27 cellular contexts compared by ENCODE assay signal in genomic region chr17:53662608-53663007, GRCh38.
"Had no signal": no experiment of that assay in that cellular context is flagged by ENCODE, and none has a peak within 500 bp of the region (broad histone marks: within the 10 kb centered on the region; RNA-seq: fewer than 3 reads in every experiment).

No MANE protein-coding gene starts in this region.

- FAIRE-seq: islet of Langerhans, urothelium cell line had no signal

- H3K4me3 ChIP-seq: left ventricle myocardium inferior, lung, neural progenitor cell, skin epidermis, suprapubic skin, thoracic aorta, tibial artery, upper lobe of right lung had no signal

- ATAC-seq: natural killer cell, right cardiac atrium, sciatic nerve, upper lobe of right lung had no signal

- H3K79me2 ChIP-seq: parathyroid adenoma had no signal

- H3K4me1 ChIP-seq: left ventricle myocardium inferior, neural progenitor cell, parathyroid adenoma, suprapubic skin, tibial artery, upper lobe of right lung had no signal

- DNase-seq: hippocampal formation; immature natural killer cell; left ventricle myocardium inferior; mesendoderm; naive B cell; natural killer cell; nephron progenitor cell; occipital lobe; right cardiac atrium; stimulated activated CD4-positive, alpha-beta T cell treated with anti-CD3 and anti-CD28 coated beads, Interleukin-12 subunit alpha, Interleukin-12 subunit beta, amount 100 ng/mL, for 4 hours; stimulated activated CD4-positive, alpha-beta T cell treated with anti-CD3 and anti-CD28 coated beads, Interleukin-15, amount 100 ng/mL, for 24 hours; stimulated activated CD4-positive, alpha-beta T cell treated with anti-CD3 and anti-CD28 coated beads, Interleukin-2, amount 100 ng/mL, for 24 hours; stimulated activated CD4-positive, alpha-beta T cell treated with anti-CD3 and anti-CD28 coated beads, Interleukin-4, amount 100 ng/mL, for 1 hour; stimulated activated naive CD4-positive, alpha-beta T cell; tibial artery; trophoblast cell; upper lobe of right lung had no signal

- H3K36me3 ChIP-seq: left ventricle myocardium inferior, neural progenitor cell, neutrophil, suprapubic skin, thoracic aorta, tibial artery, upper lobe of right lung had no signal

- H3K27ac ChIP-seq: left ventricle myocardium inferior, neural progenitor cell, neutrophil, parathyroid adenoma, skin epidermis, suprapubic skin, thoracic aorta, tibial artery, upper lobe of right lung had no signal

- H3K27me3 ChIP-seq: neural progenitor cell, neutrophil, suprapubic skin, tibial artery, upper lobe of right lung had no signal

- H3K9me3 ChIP-seq: neutrophil, suprapubic skin, thoracic aorta, tibial artery, upper lobe of right lung had no signal

- H3K4me2 ChIP-seq: neural progenitor cell had no signal

- H2AFZ ChIP-seq: neural progenitor cell, parathyroid adenoma had no signal

- H3K9ac ChIP-seq: neural progenitor cell, parathyroid adenoma had no signal
